Comparison of ENCODE assay signal across 1 cellular context in genomic region chr6:41027799-41028617, GRCh38.
A peak's percentile ranks its signal among the peaks of the same experiment; 100 is the strongest.
TF ChIP-seq lines count a peak whose summit lies in the region.

No MANE protein-coding gene starts in this region.

TF ChIP-seq in K562, 482 proteins besides CTCF, POLR2A, EP300 and RAD21 (continued from another document):
- TF ChIP-seq PRDM10 (IDR thresholded peaks at IDR 0.05; ENCODE audit: partially characterized antibody): no peak
- TF ChIP-seq PKNOX1 (IDR thresholded peaks at IDR 0.05): no peak
- TF ChIP-seq MTA1 (IDR thresholded peaks at IDR 0.05; ENCODE audit: borderline replicate concordance): no peak
- no peak for TF ChIP-seq CREBBP (IDR thresholded peaks at IDR 0.05; ENCODE audit: low read depth, low read length)
- no peak; the same call in 1 of the 2 replicates for TF ChIP-seq SMAD4 (CRISPR knock-in tag; conservative IDR thresholded peaks at IDR 0.05)
- no peak for TF ChIP-seq TEAD4 (IDR thresholded peaks at IDR 0.05; ENCODE audit: low read length)
- no peak for TF ChIP-seq TEAD4 (CRISPR knock-in tag; IDR thresholded peaks at IDR 0.05; ENCODE audit: borderline replicate concordance)
- TF ChIP-seq CCNT2 (IDR thresholded peaks at IDR 0.05; ENCODE audit: borderline replicate concordance, extremely low read depth, insufficient read length, low read depth, low read length): no peak
- no peak for TF ChIP-seq TSC22D4 (tag; IDR thresholded peaks at IDR 0.05)
- peak; percentile 46; the same call in 1 of the 2 replicates for TF ChIP-seq EHMT2 (IDR thresholded peaks at IDR 0.05)
- TF ChIP-seq MYBL2 (IDR thresholded peaks at IDR 0.05; ENCODE audit: low read depth): no peak
- TF ChIP-seq MYBL2 (CRISPR knock-in tag; IDR thresholded peaks at IDR 0.05; ENCODE audit: borderline replicate concordance): no peak
- no peak for TF ChIP-seq ZSCAN29 (IDR thresholded peaks at IDR 0.05)
- TF ChIP-seq ZBTB26 (CRISPR knock-in tag; IDR thresholded peaks at IDR 0.05): no peak; the same call in 1 of the 2 replicates
- TF ChIP-seq DMBX1 (CRISPR knock-in tag; IDR thresholded peaks at IDR 0.05; ENCODE audit: borderline replicate concordance): no peak
- TF ChIP-seq ELF2 (CRISPR knock-in tag; IDR thresholded peaks at IDR 0.05): no peak
- no peak for TF ChIP-seq SRSF9 (IDR thresholded peaks at IDR 0.05; ENCODE audit: borderline replicate concordance, low read depth, low read length)
TF ChIP-seq in K562: peak in this region for 87.
